Comparison of ENCODE assay signal across 17 cellular contexts in genomic region chr22:23214398-23214797, GRCh38. TPM values are rescaled to one million over a fixed set of nuclear protein-coding genes. Genes with fewer than 3 reads are reported as not detected.
A peak's percentile ranks its signal among the peaks of the same experiment; 100 is the strongest.
DNase-seq lines count a peak whose midpoint lies in the region; ATAC-seq and TF ChIP-seq lines count a peak whose summit lies in the region.
"Had no signal": no experiment of that assay in that cellular context is flagged by ENCODE, and none has a peak within 500 bp of the region (broad histone marks: within the 10 kb centered on the region; RNA-seq: fewer than 3 reads in every experiment).

No MANE protein-coding gene starts in this region.

- ATAC-seq in right cardiac atrium (peak in 1 of 2 donors; percentile 9), RWPE2 (ENCODE audit: low read depth) (no peak), lower lobe of right lung (no peak), HG03039 (IDR thresholded peaks at IDR 0.05; ENCODE audit: unreplicated experiment) (no peak), GM19397 (IDR thresholded peaks at IDR 0.05; ENCODE audit: unreplicated experiment) (no peak)
- ATAC-seq: Panc1 had no signal

- intact Hi-C loops in right cardiac atrium (cut with DNase I) (no loop called here), lower lobe of right lung (cut with DNase I) (no loop called here)

- no peaks in the 10 kb centered on the region for H3K36me3 ChIP-seq in right atrium auricular region
- H3K36me3 ChIP-seq in RWPE2 (ENCODE audit: low read depth) = no peaks in the 10 kb centered on the region
- H3K36me3 ChIP-seq in lower lobe of right lung = no peaks in the 10 kb centered on the region
- no peaks in the 10 kb centered on the region for H3K36me3 ChIP-seq in H7 (replicated peaks; ENCODE audit: control insufficient read depth, insufficient read depth, low read length)
- H3K36me3 ChIP-seq: uterus had no signal

- H3K4me3 ChIP-seq in right cardiac atrium (ENCODE audit: low read length) (no peak overlapping the region), right atrium auricular region (no peak overlapping the region), RWPE2 (ENCODE audit: severe bottlenecking) (no peak overlapping the region), lower lobe of right lung (no peak overlapping the region), H7 (ENCODE audit: insufficient read depth, low read depth, low read length) (no peak overlapping the region)
- H3K4me3 ChIP-seq: hepatocyte, uterus had no signal

- H3K9me3 ChIP-seq in right cardiac atrium (ENCODE audit: control insufficient read depth, low read length) = no peaks in the 10 kb centered on the region
- H3K9me3 ChIP-seq in right atrium auricular region = no peaks in the 10 kb centered on the region
- peaks cover 6% of the 10 kb centered on the region for H3K9me3 ChIP-seq in RWPE2 (ENCODE audit: severe bottlenecking)
- H3K9me3 ChIP-seq in lower lobe of right lung = no peaks in the 10 kb centered on the region
- H3K9me3 ChIP-seq: uterus had no signal

- H3K27me3 ChIP-seq in right cardiac atrium (ENCODE audit: control insufficient read depth, insufficient read depth) (no peaks in the 10 kb centered on the region), right atrium auricular region (no peaks in the 10 kb centered on the region), RWPE2 (ENCODE audit: insufficient read depth, poor library complexity, severe bottlenecking) (no peaks in the 10 kb centered on the region), lower lobe of right lung (ENCODE audit: low read depth) (no peaks in the 10 kb centered on the region), H7 (ENCODE audit: control insufficient read depth, insufficient read depth, low read length) (no peaks in the 10 kb centered on the region)
- H3K27me3 ChIP-seq: hepatocyte, uterus had no signal

- H3K4me1 ChIP-seq in right cardiac atrium (ENCODE audit: control insufficient read depth, insufficient read depth, low read length) (peaks cover 45% of the 10 kb centered on the region), right atrium auricular region (peaks cover 0 to 72% of the 10 kb centered on the region in 2 donors), RWPE2 (ENCODE audit: insufficient read depth, poor library complexity, severe bottlenecking) (peaks cover 45% of the 10 kb centered on the region), lower lobe of right lung (peaks cover 65% of the 10 kb centered on the region)

- WGBS in right cardiac atrium = 66% methylated on average over 9 of the region's 9 CpGs

- peak in 1 of 3 donors; percentile 13 for DNase-seq in right cardiac atrium
- DNase-seq in right atrium auricular region (ENCODE audit: low spot score) = no peak
- DNase-seq in RWPE2 (ENCODE audit: low spot score) = no peak
- peak; percentile 21 for DNase-seq in lower lobe of right lung
- no peak for DNase-seq in H7
- no peak for DNase-seq in NCI-H524 treated with DMSO at 0.1 percent for 48 hours (lab: John Stamatoyannopoulos, UW)
- DNase-seq: activated CD4-positive, alpha-beta T cell treated with anti-CD3 and anti-CD28 coated beads, Interleukin-2, amount 50 U/mL, for 48 hours; DMS 273 treated with DMSO at 0.1 percent for 48 hours; NCI-H446; stimulated activated CD4-positive, alpha-beta T cell treated with anti-CD3 and anti-CD28 coated beads, Interleukin-4, amount 100 ng/mL, for 1 hour; stimulated activated naive CD4-positive, alpha-beta T cell treated with Interleukin-2 at 50 U/mL for 16 hours; uterus; WERI-Rb-1 had no signal

- TF ChIP-seq CTCF in right atrium auricular region (IDR thresholded peaks at IDR 0.05) (no peak), RWPE2 (IDR thresholded peaks at IDR 0.05; ENCODE audit: poor library complexity, severe bottlenecking) (no peak), lower lobe of right lung (IDR thresholded peaks at IDR 0.05) (no peak)

- peak overlapping the region; percentile 84 for H3K27ac ChIP-seq in right cardiac atrium (ENCODE audit: low read length)
- peak overlapping the region in 1 of 2 donors; percentile 17 for H3K27ac ChIP-seq in right atrium auricular region
- H3K27ac ChIP-seq in RWPE2 (ENCODE audit: poor library complexity, severe bottlenecking) = peak overlapping the region; percentile 99
- H3K27ac ChIP-seq in lower lobe of right lung = no peak overlapping the region
- H3K27ac ChIP-seq: WERI-Rb-1 had no signal

RNA-seq across cellular contexts. Expression of gene BCR, which starts 34.1 kb away (rescaled TPM):
- total RNA-seq in right cardiac atrium = 10 to 100 TPM; 35.4 to 48.0 (median 36.6) TPM
- polyA plus RNA-seq in right cardiac atrium = 18.3 TPM
- 10 to 100 TPM; 27.0 to 41.3 TPM for total RNA-seq in right atrium auricular region
- total RNA-seq in lower lobe of right lung = 57.2 TPM
- 84.7 and 89.1 TPM in 2 replicates for total RNA-seq in H7 (2014; rRNA removed; shearing (Covaris generic))
